2 cellular contexts compared by ENCODE assay signal in the genomic region with DNA sequence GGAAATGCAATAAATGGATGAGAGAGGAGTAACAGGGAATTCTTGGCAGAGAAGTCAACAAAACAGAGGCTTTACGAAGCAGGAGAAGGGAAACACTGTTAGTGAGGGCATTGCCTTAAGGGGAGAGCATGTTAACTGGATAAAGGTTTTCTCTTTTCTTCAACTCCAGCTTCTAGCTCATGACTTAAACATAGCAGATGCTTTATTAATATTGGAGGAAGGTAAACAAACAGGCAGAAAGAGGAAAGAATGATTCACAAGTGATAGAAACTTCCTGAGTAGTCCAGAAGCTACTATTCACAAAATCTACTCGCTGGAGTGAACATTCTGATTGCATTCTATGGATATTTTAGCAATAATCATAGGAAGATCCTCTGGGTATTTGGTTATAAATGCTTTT.
TF ChIP-seq lines count a peak whose summit lies in the region.

No MANE protein-coding gene starts in this region.

TF ChIP-seq in HepG2, 621 proteins besides CTCF, POLR2A, EP300 and RAD21 (continued from another document):
- TF ChIP-seq, protein P1, sequence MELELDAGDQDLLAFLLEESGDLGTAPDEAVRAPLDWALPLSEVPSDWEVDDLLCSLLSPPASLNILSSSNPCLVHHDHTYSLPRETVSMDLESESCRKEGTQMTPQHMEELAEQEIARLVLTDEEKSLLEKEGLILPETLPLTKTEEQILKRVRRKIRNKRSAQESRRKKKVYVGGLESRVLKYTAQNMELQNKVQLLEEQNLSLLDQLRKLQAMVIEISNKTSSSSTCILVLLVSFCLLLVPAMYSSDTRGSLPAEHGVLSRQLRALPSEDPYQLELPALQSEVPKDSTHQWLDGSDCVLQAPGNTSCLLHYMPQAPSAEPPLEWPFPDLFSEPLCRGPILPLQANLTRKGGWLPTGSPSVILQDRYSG (CRISPR knock-in tag; IDR thresholded peaks at IDR 0.05) = no peak
- TF ChIP-seq GABPA (IDR thresholded peaks at IDR 0.05; ENCODE audit: low read depth, low read length) (no peak), GABPA (CRISPR knock-in tag; IDR thresholded peaks at IDR 0.05; ENCODE audit: low read depth) (no peak), SPEN (CRISPR knock-in tag; IDR thresholded peaks at IDR 0.05; ENCODE audit: low read depth) (no peak), ZMAT3 (CRISPR knock-in tag; conservative IDR thresholded peaks at IDR 0.05) (no peak), KLF6 (CRISPR knock-in tag; IDR thresholded peaks at IDR 0.05) (no peak), JUN (CRISPR knock-in tag; IDR thresholded peaks at IDR 0.05) (no peak), MAFK (conservative IDR thresholded peaks at IDR 0.05 in 1 of 2, IDR thresholded peaks at IDR 0.05 in 1 of 2; ENCODE audit: low read length in 2 of 2) (no peak), MXI1 (IDR thresholded peaks at IDR 0.05; ENCODE audit: borderline replicate concordance, low read depth, low read length) (no peak), ATF1 (CRISPR knock-in tag; IDR thresholded peaks at IDR 0.05) (no peak), ZFP41 (CRISPR knock-in tag; IDR thresholded peaks at IDR 0.05; ENCODE audit: borderline replicate concordance) (no peak), KLF12 (CRISPR knock-in tag; IDR thresholded peaks at IDR 0.05; ENCODE audit: borderline replicate concordance) (no peak), ZNF431 (CRISPR knock-in tag; IDR thresholded peaks at IDR 0.05; ENCODE audit: borderline replicate concordance, low read depth) (no peak), ZNF790 (CRISPR knock-in tag; IDR thresholded peaks at IDR 0.05; ENCODE audit: borderline replicate concordance) (no peak)
- TF ChIP-seq, protein P2, sequence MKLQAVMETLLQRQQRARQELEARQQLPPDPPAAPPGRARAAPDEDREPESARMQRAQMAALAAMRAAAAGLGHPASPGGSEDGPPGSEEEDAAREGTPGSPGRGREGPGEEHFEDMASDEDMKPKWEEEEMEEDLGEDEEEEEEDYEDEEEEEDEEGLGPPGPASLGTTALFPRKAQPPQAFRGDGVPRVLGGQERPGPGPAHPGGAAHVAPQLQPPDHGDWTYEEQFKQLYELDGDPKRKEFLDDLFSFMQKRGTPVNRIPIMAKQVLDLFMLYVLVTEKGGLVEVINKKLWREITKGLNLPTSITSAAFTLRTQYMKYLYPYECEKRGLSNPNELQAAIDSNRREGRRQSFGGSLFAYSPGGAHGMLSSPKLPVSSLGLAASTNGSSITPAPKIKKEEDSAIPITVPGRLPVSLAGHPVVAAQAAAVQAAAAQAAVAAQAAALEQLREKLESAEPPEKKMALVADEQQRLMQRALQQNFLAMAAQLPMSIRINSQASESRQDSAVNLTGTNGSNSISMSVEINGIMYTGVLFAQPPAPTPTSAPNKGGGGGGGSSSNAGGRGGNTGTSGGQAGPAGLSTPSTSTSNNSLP (IDR thresholded peaks at IDR 0.05; ENCODE audit: low read depth, low read length) = no peak

TF ChIP-seq in endothelial cell of umbilical vein, 7 proteins besides CTCF, POLR2A, EP300 and RAD21:
- TF ChIP-seq JUN (IDR thresholded peaks at IDR 0.05; ENCODE audit: borderline replicate concordance, insufficient read depth, insufficient read length, low read depth) (peak; percentile 42), EZH2 (IDR thresholded peaks at IDR 0.05; ENCODE audit: borderline replicate concordance, low read depth, low read length, severe bottlenecking) (no peak), FOS (IDR thresholded peaks at IDR 0.05; ENCODE audit: borderline replicate concordance, insufficient read depth, low read length) (peak; percentile 70), MAX (IDR thresholded peaks at IDR 0.05; ENCODE audit: insufficient read depth, insufficient read length) (no peak), POLR2AphosphoS5 (IDR thresholded peaks at IDR 0.05; ENCODE audit: insufficient read depth, low read depth, low read length) (no peak)
TF ChIP-seq in endothelial cell of umbilical vein: peak in this region for 2.
